1 cellular context compared by ENCODE assay signal in the genomic region with DNA sequence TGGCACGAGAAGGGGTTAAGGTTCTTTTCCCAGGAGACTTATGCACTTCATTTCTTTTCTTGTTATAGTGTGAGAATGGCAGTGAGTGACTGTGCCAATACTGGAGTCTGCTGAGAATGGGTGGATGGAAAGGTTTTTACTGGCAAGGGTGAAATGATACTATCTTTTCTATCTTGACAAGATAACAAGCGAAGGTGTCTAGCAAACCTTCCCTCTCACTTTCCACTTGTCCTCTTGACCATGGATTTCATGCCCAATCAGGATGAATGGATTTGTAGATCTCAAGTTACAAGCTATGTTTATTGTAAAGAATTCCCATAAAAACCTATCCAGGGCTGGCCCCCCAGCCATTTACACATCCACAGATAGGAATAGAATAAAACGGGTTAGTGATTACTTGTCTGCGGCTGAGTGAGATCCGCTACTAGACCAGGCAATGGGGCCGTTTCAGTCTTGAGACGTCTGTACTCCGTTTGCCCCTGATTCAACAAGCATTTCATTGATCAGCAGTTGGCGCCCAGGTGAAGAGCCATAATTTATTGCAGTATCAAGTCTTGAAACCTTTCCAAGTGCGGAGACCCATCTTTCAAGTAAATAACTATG.
TF ChIP-seq lines count a peak whose summit lies in the region.

No MANE protein-coding gene starts in this region.

TF ChIP-seq in HEK293, 187 proteins besides CTCF, POLR2A, EP300 and RAD21 (continued from another document):
- no peak; the same call in 1 of the 2 replicates for TF ChIP-seq PATZ1 (tag by site-specific recombination; IDR thresholded peaks at IDR 0.05)
- TF ChIP-seq ZNF501 (tag by site-specific recombination; IDR thresholded peaks at IDR 0.05) = peak; percentile 64; the same call in 1 of the 2 replicates
- TF ChIP-seq, protein P1, sequence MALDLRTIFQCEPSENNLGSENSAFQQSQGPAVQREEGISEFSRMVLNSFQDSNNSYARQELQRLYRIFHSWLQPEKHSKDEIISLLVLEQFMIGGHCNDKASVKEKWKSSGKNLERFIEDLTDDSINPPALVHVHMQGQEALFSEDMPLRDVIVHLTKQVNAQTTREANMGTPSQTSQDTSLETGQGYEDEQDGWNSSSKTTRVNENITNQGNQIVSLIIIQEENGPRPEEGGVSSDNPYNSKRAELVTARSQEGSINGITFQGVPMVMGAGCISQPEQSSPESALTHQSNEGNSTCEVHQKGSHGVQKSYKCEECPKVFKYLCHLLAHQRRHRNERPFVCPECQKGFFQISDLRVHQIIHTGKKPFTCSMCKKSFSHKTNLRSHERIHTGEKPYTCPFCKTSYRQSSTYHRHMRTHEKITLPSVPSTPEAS (tag by site-specific recombination; IDR thresholded peaks at IDR 0.05) = no peak
- no peak for TF ChIP-seq ZNF560 (tag by site-specific recombination; IDR thresholded peaks at IDR 0.05; ENCODE audit: borderline replicate concordance)
- TF ChIP-seq, protein P2, sequence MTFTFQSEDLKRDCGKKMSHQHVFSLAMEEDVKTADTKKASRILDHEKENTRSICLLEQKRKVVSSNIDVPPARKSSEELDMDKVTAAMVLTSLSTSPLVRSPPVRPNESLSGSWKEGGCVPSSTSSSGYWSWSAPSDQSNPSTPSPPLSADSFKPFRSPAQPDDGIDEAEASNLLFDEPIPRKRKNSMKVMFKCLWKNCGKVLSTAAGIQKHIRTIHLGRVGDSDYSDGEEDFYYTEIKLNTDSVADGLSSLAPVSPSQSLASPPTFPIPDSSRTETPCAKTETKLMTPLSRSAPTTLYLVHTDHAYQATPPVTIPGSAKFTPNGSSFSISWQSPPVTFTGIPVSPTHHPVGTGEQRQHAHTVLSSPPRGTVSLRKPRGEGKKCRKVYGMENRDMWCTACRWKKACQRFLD (tag by site-specific recombination; IDR thresholded peaks at IDR 0.05) = no peak
- TF ChIP-seq, protein P3, sequence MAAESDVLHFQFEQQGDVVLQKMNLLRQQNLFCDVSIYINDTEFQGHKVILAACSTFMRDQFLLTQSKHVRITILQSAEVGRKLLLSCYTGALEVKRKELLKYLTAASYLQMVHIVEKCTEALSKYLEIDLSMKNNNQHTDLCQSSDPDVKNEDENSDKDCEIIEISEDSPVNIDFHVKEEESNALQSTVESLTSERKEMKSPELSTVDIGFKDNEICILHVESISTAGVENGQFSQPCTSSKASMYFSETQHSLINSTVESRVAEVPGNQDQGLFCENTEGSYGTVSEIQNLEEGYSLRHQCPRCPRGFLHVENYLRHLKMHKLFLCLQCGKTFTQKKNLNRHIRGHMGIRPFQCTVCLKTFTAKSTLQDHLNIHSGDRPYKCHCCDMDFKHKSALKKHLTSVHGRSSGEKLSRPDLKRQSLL (tag by site-specific recombination; IDR thresholded peaks at IDR 0.05) = no peak
- no peak; the same call in 1 of the 2 replicates for TF ChIP-seq MZF1 (tag by site-specific recombination; IDR thresholded peaks at IDR 0.05; ENCODE audit: borderline replicate concordance)
- TF ChIP-seq ZNF768 (tag by site-specific recombination; IDR thresholded peaks at IDR 0.05) = no peak
- no peak for TF ChIP-seq ZNF747 (tag by site-specific recombination; IDR thresholded peaks at IDR 0.05)
- TF ChIP-seq ZBTB11 (tag by site-specific recombination; conservative IDR thresholded peaks at IDR 0.05; ENCODE audit: low read depth) = no peak
- no peak for TF ChIP-seq ZNF549 (tag by site-specific recombination; IDR thresholded peaks at IDR 0.05)
- no peak for TF ChIP-seq SALL2 (tag by site-specific recombination; IDR thresholded peaks at IDR 0.05; ENCODE audit: borderline replicate concordance)
- peak; percentile 9; the same call in 1 of the 2 replicates for TF ChIP-seq SCRT1 (tag by site-specific recombination; IDR thresholded peaks at IDR 0.05; ENCODE audit: borderline replicate concordance)
- no peak for TF ChIP-seq ZNF169 (tag by site-specific recombination; IDR thresholded peaks at IDR 0.05)
- TF ChIP-seq ZBTB8A (tag by site-specific recombination; IDR thresholded peaks at IDR 0.05) = no peak
- TF ChIP-seq BCL11B (tag by site-specific recombination; IDR thresholded peaks at IDR 0.05; ENCODE audit: low read depth) = no peak
- TF ChIP-seq ZNF423 (tag by site-specific recombination; IDR thresholded peaks at IDR 0.05) = no peak
- peak; percentile 90 for TF ChIP-seq PRDM10 (tag by site-specific recombination; IDR thresholded peaks at IDR 0.05)
- TF ChIP-seq ZNF274 (IDR thresholded peaks at IDR 0.05; ENCODE audit: low read length) = no peak
- no peak for TF ChIP-seq ZNF274 (tag by site-specific recombination; IDR thresholded peaks at IDR 0.05; ENCODE audit: borderline replicate concordance)
- TF ChIP-seq ZNF391 (tag by site-specific recombination; IDR thresholded peaks at IDR 0.05; ENCODE audit: borderline replicate concordance, low read depth) = 0 out of 2 replicates have a peak, but pooled peaks have one; percentile 15
- TF ChIP-seq ZNF292 (tag by site-specific recombination; IDR thresholded peaks at IDR 0.05; ENCODE audit: borderline replicate concordance, low read depth) = no peak
- peak; percentile 70; the same call in 1 of the 2 replicates for TF ChIP-seq ZNF10 (tag by site-specific recombination; IDR thresholded peaks at IDR 0.05)
- no peak for TF ChIP-seq ZNF138 (tag by site-specific recombination; IDR thresholded peaks at IDR 0.05; ENCODE audit: borderline replicate concordance)
- TF ChIP-seq ZNF785 (tag by site-specific recombination; IDR thresholded peaks at IDR 0.05) = no peak
- no peak for TF ChIP-seq ZNF202 (tag by site-specific recombination; IDR thresholded peaks at IDR 0.05; ENCODE audit: borderline replicate concordance)
- peak; percentile 52 for TF ChIP-seq ZNF366 (tag by site-specific recombination; conservative IDR thresholded peaks at IDR 0.05)
- peak; percentile 84 for TF ChIP-seq ZNF324 (tag by site-specific recombination; IDR thresholded peaks at IDR 0.05)
- no peak for TF ChIP-seq ZNF404 (tag by site-specific recombination; IDR thresholded peaks at IDR 0.05)
- no peak for TF ChIP-seq ZNF112 (tag by site-specific recombination; IDR thresholded peaks at IDR 0.05)
- TF ChIP-seq GFI1B (tag by site-specific recombination; IDR thresholded peaks at IDR 0.05) = no peak; the same call in 1 of the 2 replicates
- TF ChIP-seq ZNF830 (tag by site-specific recombination; IDR thresholded peaks at IDR 0.05; ENCODE audit: low read depth) = no peak
- TF ChIP-seq IKZF3 (tag by site-specific recombination; IDR thresholded peaks at IDR 0.05) = no peak
- no peak for TF ChIP-seq ZNF18 (tag by site-specific recombination; IDR thresholded peaks at IDR 0.05)
- TF ChIP-seq ZFP41 (tag by site-specific recombination; IDR thresholded peaks at IDR 0.05; ENCODE audit: borderline replicate concordance) = no peak
- no peak for TF ChIP-seq SETDB1 (IDR thresholded peaks at IDR 0.05; ENCODE audit: insufficient read length, low read length)
- TF ChIP-seq ZNF157 (tag by site-specific recombination; IDR thresholded peaks at IDR 0.05) = no peak
- peak; percentile 33; the same call in 1 of the 2 replicates for TF ChIP-seq OVOL3 (tag by site-specific recombination; IDR thresholded peaks at IDR 0.05)
- no peak for TF ChIP-seq ZNF248 (tag by site-specific recombination; IDR thresholded peaks at IDR 0.05)
- no peak for TF ChIP-seq ZNF571 (tag by site-specific recombination; IDR thresholded peaks at IDR 0.05)
- peak; percentile 71; the same call in 1 of the 2 replicates for TF ChIP-seq ZNF629 (tag by site-specific recombination; IDR thresholded peaks at IDR 0.05)
- no peak for TF ChIP-seq HOXA7 (CRISPR knock-in tag; IDR thresholded peaks at IDR 0.05; ENCODE audit: borderline replicate concordance)
- TF ChIP-seq ZNF677 (tag by site-specific recombination; IDR thresholded peaks at IDR 0.05) = no peak
TF ChIP-seq in HEK293: peak in this region for 40.
